ENCODE assay signal across 9 cellular contexts in the genomic region with DNA sequence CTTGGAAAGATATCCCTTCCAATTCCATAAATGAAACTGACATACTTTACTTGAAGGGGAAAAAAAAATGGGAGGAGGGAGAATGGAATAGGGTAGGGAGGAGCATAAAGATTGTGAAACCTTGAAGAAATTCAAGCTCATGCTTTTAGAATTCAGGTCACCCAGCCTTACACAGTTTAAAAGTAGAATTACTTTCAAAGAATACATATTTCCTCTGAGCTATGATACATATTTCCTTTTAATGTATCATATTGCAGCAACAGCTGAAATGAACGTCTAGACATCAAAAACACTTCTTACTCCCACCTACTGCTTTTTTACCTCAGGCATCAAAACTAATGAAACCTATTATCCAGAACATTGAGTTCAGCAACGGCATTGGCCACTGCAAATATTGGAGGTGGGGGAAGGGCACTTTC.
DNase-seq lines count a peak whose midpoint lies in the region; ATAC-seq and TF ChIP-seq lines count a peak whose summit lies in the region.
"Had no signal": no experiment of that assay in that cellular context is flagged by ENCODE, and none has a peak within 500 bp of the region (broad histone marks: within the 10 kb centered on the region; RNA-seq: fewer than 3 reads in every experiment).

No MANE protein-coding gene starts in this region.

- DNase-seq in left cardiac atrium (no peak), right atrium auricular region (ENCODE audit: low spot score) (no peak), SK-N-SH (no peak), fibroblast of villous mesenchyme (ENCODE audit: low read depth) (peak; percentile 61), thoracic aorta (ENCODE audit: low spot score) (no peak), epidermal melanocyte (ENCODE audit: insufficient read length, low spot score) (no peak), activated gamma-delta T cell treated with Interleukin-2 at 50 U/mL for 16 hours (no peak)
- DNase-seq: stimulated activated naive B cell treated with anti-CD40 and anti-IgM and Interleukin-4, amounts not matched to agents 10 μg/mL and 1 μg/mL and 100 μg/mL, for 72 hours had no signal

- peaks cover 0 to 55% of the 10 kb centered on the region in 2 donors for H3K4me1 ChIP-seq in right atrium auricular region
- peaks cover 21 to 55% of the 10 kb centered on the region in 2 experiments for H3K4me1 ChIP-seq in SK-N-SH (ENCODE audit: control insufficient read depth in 1 of 2, insufficient read depth in 2 of 2, low read depth in 1 of 2, low read length in 1 of 2)
- peaks cover 40 to 74% of the 10 kb centered on the region in 2 donors for H3K4me1 ChIP-seq in thoracic aorta (ENCODE audit: control insufficient read depth in 1 of 2, low read depth in 2 of 2)

- WGBS in SK-N-SH (ENCODE audit: low lambda C conversion rate): 0% methylated on average over 2 of the region's 2 CpGs

- no peaks in the 10 kb centered on the region for H3K9me2 ChIP-seq in SK-N-SH

- no peaks in the 10 kb centered on the region for H3K27me3 ChIP-seq in right atrium auricular region
- no peaks in the 10 kb centered on the region for H3K27me3 ChIP-seq in SK-N-SH (ENCODE audit: insufficient read depth)
- H3K27me3 ChIP-seq in thoracic aorta (replicated peaks; ENCODE audit: insufficient read depth): no peaks in the 10 kb centered on the region

- no peaks in the 10 kb centered on the region for H3K9me3 ChIP-seq in right atrium auricular region
- no peaks in the 10 kb centered on the region for H3K9me3 ChIP-seq in SK-N-SH
- H3K9me3 ChIP-seq in thoracic aorta: no peaks in the 10 kb centered on the region

- H3F3A ChIP-seq in SK-N-SH (replicated peaks; ENCODE audit: insufficient read depth): peaks cover 31% of the 10 kb centered on the region

- intact Hi-C loops in left cardiac atrium (cut with DNase I): no loop called here

- CTCF ChIA-PET in SK-N-SH (lab: Yijun Ruan, JAX): interaction anchor here (0.7 to 0.9 kb wide), 3 partner anchors 18 to 65 kb away, joined by 3 to 4 read pairs (median 3); no protein-coding TSS in a partner anchor

- peak; percentile 53 to 55 for ATAC-seq in left cardiac atrium
- no peak for ATAC-seq in thoracic aorta (ENCODE audit: insufficient number of reproducible peaks, low FRiP score, low read depth)
- no peak for ATAC-seq in GM19328 (IDR thresholded peaks at IDR 0.05; ENCODE audit: unreplicated experiment)
- ATAC-seq: stimulated activated naive B cell treated with anti-CD40 and anti-IgM and Interleukin-4, amounts not matched to agents 10 μg/mL and 1 μg/mL and 100 μg/mL, for 72 hours had no signal

- TF ChIP-seq EP300 in SK-N-SH (IDR thresholded peaks at IDR 0.05; ENCODE audit: borderline replicate concordance in 1 of 2, low read depth in 1 of 2, low read length in 1 of 2): no peak

- TF ChIP-seq RAD21 in SK-N-SH (IDR thresholded peaks at IDR 0.05; ENCODE audit: low read length): no peak

- H3K9ac ChIP-seq in SK-N-SH: peak overlapping the region; percentile 9; the same call in 1 of the 2 replicates

- H3K4me3 ChIP-seq in right atrium auricular region (no peak overlapping the region), SK-N-SH (ENCODE audit: low read depth in 2 of 2, low read length in 1 of 2) (peak overlapping the region in 1 of 2 experiments; percentile 21; a peak in 2 of 4 replicates), fibroblast of villous mesenchyme (ENCODE audit: low read depth, low read length) (peak overlapping the region; percentile 10), thoracic aorta (peak overlapping the region; percentile 36)

- no peak overlapping the region for H2AFZ ChIP-seq in SK-N-SH (ENCODE audit: low read depth)

- no peak overlapping the region for H3K27ac ChIP-seq in right atrium auricular region
- peak overlapping the region; percentile 57 to 60 for H3K27ac ChIP-seq in SK-N-SH (ENCODE audit: low read depth in 2 of 2, low read length in 1 of 2)
- no peak overlapping the region for H3K27ac ChIP-seq in thoracic aorta

- peak overlapping the region; percentile 54 for H3K4me2 ChIP-seq in SK-N-SH

- POLR2A ChIA-PET in SK-N-SH (lab: Yijun Ruan, JAX): no interaction called here

- no peaks in the 10 kb centered on the region for H3K36me3 ChIP-seq in right atrium auricular region
- H3K36me3 ChIP-seq in SK-N-SH (replicated peaks in 1 of 2; ENCODE audit: control insufficient read depth in 1 of 2, insufficient read depth in 2 of 2, low read length in 1 of 2): no peaks in the 10 kb centered on the region
- H3K36me3 ChIP-seq in thoracic aorta: no peaks in the 10 kb centered on the region

- no peak for TF ChIP-seq CTCF in right atrium auricular region (IDR thresholded peaks at IDR 0.05)
- no peak for TF ChIP-seq CTCF in SK-N-SH (IDR thresholded peaks at IDR 0.05)
- TF ChIP-seq CTCF in fibroblast of villous mesenchyme (IDR thresholded peaks at IDR 0.05; ENCODE audit: insufficient read depth, low read depth, low read length): no peak
- no peak for TF ChIP-seq CTCF in thoracic aorta (IDR thresholded peaks at IDR 0.05)

- H4K20me1 ChIP-seq in SK-N-SH (ENCODE audit: insufficient read depth): peaks cover 99% of the 10 kb centered on the region

- H3K79me2 ChIP-seq in SK-N-SH (ENCODE audit: insufficient read depth): peaks cover 99% of the 10 kb centered on the region

TF ChIP-seq in SK-N-SH, 30 proteins besides CTCF, POLR2A, EP300 and RAD21:
- no peak for TF ChIP-seq TEAD4 (IDR thresholded peaks at IDR 0.05; ENCODE audit: borderline replicate concordance, insufficient read depth)
- TF ChIP-seq, protein P1, sequence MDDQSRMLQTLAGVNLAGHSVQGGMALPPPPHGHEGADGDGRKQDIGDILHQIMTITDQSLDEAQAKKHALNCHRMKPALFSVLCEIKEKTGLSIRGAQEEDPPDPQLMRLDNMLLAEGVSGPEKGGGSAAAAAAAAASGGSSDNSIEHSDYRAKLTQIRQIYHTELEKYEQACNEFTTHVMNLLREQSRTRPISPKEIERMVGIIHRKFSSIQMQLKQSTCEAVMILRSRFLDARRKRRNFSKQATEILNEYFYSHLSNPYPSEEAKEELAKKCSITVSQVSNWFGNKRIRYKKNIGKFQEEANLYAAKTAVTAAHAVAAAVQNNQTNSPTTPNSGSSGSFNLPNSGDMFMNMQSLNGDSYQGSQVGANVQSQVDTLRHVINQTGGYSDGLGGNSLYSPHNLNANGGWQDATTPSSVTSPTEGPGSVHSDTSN (IDR thresholded peaks at IDR 0.05): 0 out of 2 replicates have a peak, but pooled peaks have one; percentile 15
- TF ChIP-seq TCF12 (IDR thresholded peaks at IDR 0.05): peak; percentile 40
TF ChIP-seq in SK-N-SH: peak in this region for 2.

Comparison
In these comparisons a context has a peak if more than half of its experiments do, and no peak if none do; other contexts are left out.
1. ATAC-seq: peak in left cardiac atrium (2 of 2); none in thoracic aorta (single experiment) and GM19328 (single experiment).
2. H3K27ac ChIP-seq: peak in SK-N-SH (2 of 2); none in right atrium auricular region (0 of 2) and thoracic aorta (0 of 2).
3. H3K4me3 ChIP-seq: peak in fibroblast of villous mesenchyme (single experiment) and thoracic aorta (single experiment); none in right atrium auricular region (0 of 2).